In genomic region chr7:42161723-42162122, GRCh38 we compare ENCODE assay signal across 22 cellular contexts.
A peak's percentile ranks its signal among the peaks of the same experiment; 100 is the strongest.
DNase-seq lines count a peak whose midpoint lies in the region; ATAC-seq and TF ChIP-seq lines count a peak whose summit lies in the region.
"Had no signal": no experiment of that assay in that cellular context is flagged by ENCODE, and none has a peak within 500 bp of the region (broad histone marks: within the 10 kb centered on the region; RNA-seq: fewer than 3 reads in every experiment).

No MANE protein-coding gene starts in this region.

- peak; percentile 23 for DNase-seq in Daoy (ENCODE audit: low read depth)
- DNase-seq in RWPE1 (ENCODE audit: low spot score): peak; percentile 80
- DNase-seq in fibroblast of mammary gland (ENCODE audit: low read depth): peak; percentile 83
- DNase-seq in omental fat pad (ENCODE audit: low spot score): no peak
- DNase-seq in cerebellum (ENCODE audit: low spot score): no peak
- DNase-seq in ureter (ENCODE audit: low spot score): no peak
- no peak for DNase-seq in RKO (ENCODE audit: low spot score)
- DNase-seq: activated CD4-positive, alpha-beta memory T cell treated with anti-CD3 and anti-CD28 coated beads for 36 hours; activated naive CD4-positive, alpha-beta T cell treated with anti-CD3 and anti-CD28 coated beads, Interleukin-2, amount 10 ng/mL, durations not matched to agents 7 days and 5 days; activated T-cell treated with anti-CD3 and anti-CD28 coated beads, Interleukin-2, amount 50 U/mL, for 24 hours; CD8-positive, alpha-beta T cell; DMS79; islet precursor cell; mesendoderm; natural killer cell; NCI-H1092 treated with DMSO at 0.1 percent for 48 hours; NCI-H2107; NCI-H524 treated with DMSO at 0.1 percent for 48 hours; SHP77 had no signal

- H3K27ac ChIP-seq in RWPE1: no peak overlapping the region

- POLR2A ChIA-PET in RWPE1 (lab: Yijun Ruan, JAX; ENCODE audit: low non-redundant PET): no interaction called here

- no peak overlapping the region for H3K4me3 ChIP-seq in fibroblast of mammary gland (ENCODE audit: control insufficient read depth, low read depth, low read length)
- H3K4me3 ChIP-seq: K562 had no signal

- peak; percentile 93 for ATAC-seq in omental fat pad (ENCODE audit: low FRiP score)
- no peak for ATAC-seq in GM18511 (IDR thresholded peaks at IDR 0.05; ENCODE audit: unreplicated experiment)
- ATAC-seq: CD8-positive, alpha-beta T cell; K562; natural killer cell; stimulated activated memory B cell treated with anti-CD40 and anti-IgM and Interleukin-4, amounts not matched to agents 10 μg/mL and 1 μg/mL and 100 μg/mL, for 72 hours had no signal

- TF ChIP-seq CTCF in RWPE1 (conservative IDR thresholded peaks at IDR 0.05; ENCODE audit: low read depth): no peak
- TF ChIP-seq CTCF in fibroblast of mammary gland (conservative IDR thresholded peaks at IDR 0.05; ENCODE audit: control insufficient read depth, insufficient read depth, low read depth, low read length): no peak
- TF ChIP-seq CTCF in omental fat pad (IDR thresholded peaks at IDR 0.05): no peak

- CTCF ChIA-PET in RWPE1 (lab: Yijun Ruan, JAX): no interaction called here

Comparison
In these comparisons a context has a peak if more than half of its experiments do, and no peak if none do; other contexts are left out.
1. DNase-seq: peak in Daoy (single experiment), RWPE1 (single experiment) and fibroblast of mammary gland (single experiment); none in omental fat pad (single experiment), cerebellum (single experiment), ureter (single experiment) and RKO (single experiment).